In genomic region chr3:13596426-13597205, GRCh38 we compare ENCODE assay signal across 18 cellular contexts. TPM values are rescaled to one million over a fixed set of nuclear protein-coding genes. Genes with fewer than 3 reads are reported as not detected.
A peak's percentile ranks its signal among the peaks of the same experiment; 100 is the strongest.
DNase-seq lines count a peak whose midpoint lies in the region; ATAC-seq and TF ChIP-seq lines count a peak whose summit lies in the region.
"Had no signal": no experiment of that assay in that cellular context is flagged by ENCODE, and none has a peak within 500 bp of the region (broad histone marks: within the 10 kb centered on the region; RNA-seq: fewer than 3 reads in every experiment).

No MANE protein-coding gene starts in this region.

- POLR2A ChIA-PET in WTC11 (lab: Charles Lee), result no interaction called here

- intact Hi-C loops in vagina (cut with DNase I) (no loop called here), heart left ventricle (cut with DNase I) (no loop called here)

- H3K27ac ChIP-seq in parathyroid adenoma (peak overlapping the region; percentile 85), vagina (no peak overlapping the region), heart left ventricle (no peak overlapping the region), gastroesophageal sphincter (no peak overlapping the region)
- H3K27ac ChIP-seq: 22Rv1, A549, GM23248 had no signal

- H3K4me3 ChIP-seq in parathyroid adenoma (ENCODE audit: low read depth, low read length), result no peak overlapping the region
- H3K4me3 ChIP-seq in vagina, result no peak overlapping the region
- H3K4me3 ChIP-seq in heart left ventricle, result no peak overlapping the region
- no peak overlapping the region for H3K4me3 ChIP-seq in gastroesophageal sphincter
- H3K4me3 ChIP-seq: A549, GM23248, HAP-1 had no signal

- H3K9me3 ChIP-seq in parathyroid adenoma (ENCODE audit: control insufficient read depth, low read length) (no peaks in the 10 kb centered on the region), vagina (no peaks in the 10 kb centered on the region), heart left ventricle (no peaks in the 10 kb centered on the region), gastroesophageal sphincter (no peaks in the 10 kb centered on the region)
- H3K9me3 ChIP-seq: A549, HAP-1 had no signal

- H3K27me3 ChIP-seq in parathyroid adenoma (ENCODE audit: control insufficient read depth, insufficient read depth, low read length), result no peaks in the 10 kb centered on the region
- H3K27me3 ChIP-seq in vagina, result no peaks in the 10 kb centered on the region
- H3K27me3 ChIP-seq in heart left ventricle, result peaks cover 0 to 8% (median 0%) of the 10 kb centered on the region in 9 donors
- H3K27me3 ChIP-seq in gastroesophageal sphincter, result peaks cover 26% of the 10 kb centered on the region

- H2AFZ ChIP-seq in parathyroid adenoma, result peak overlapping the region; percentile 62
- H2AFZ ChIP-seq: GM23248 had no signal

- TF ChIP-seq CTCF in WTC11 (IDR thresholded peaks at IDR 0.05) (no peak), parathyroid adenoma (IDR thresholded peaks at IDR 0.05) (no peak), vagina (IDR thresholded peaks at IDR 0.05) (no peak), heart left ventricle (IDR thresholded peaks at IDR 0.05) (no peak), gastroesophageal sphincter (IDR thresholded peaks at IDR 0.05) (no peak)

- H3K4me1 Mint-ChIP-seq in WTC11, result peaks cover 29% of the 10 kb centered on the region

- no peak overlapping the region for H3K4me3 Mint-ChIP-seq in WTC11
- H3K4me3 Mint-ChIP-seq: CD8-positive, alpha-beta T cell had no signal

- no peaks in the 10 kb centered on the region for H3K36me3 Mint-ChIP-seq in WTC11
- H3K36me3 Mint-ChIP-seq: CD8-positive, alpha-beta T cell had no signal

- no peaks in the 10 kb centered on the region for H3K9me3 Mint-ChIP-seq in WTC11
- H3K9me3 Mint-ChIP-seq: CD8-positive, alpha-beta T cell had no signal

- peaks cover 43% of the 10 kb centered on the region for H3K4me1 ChIP-seq in parathyroid adenoma
- peaks cover 55% of the 10 kb centered on the region for H3K4me1 ChIP-seq in vagina
- peaks cover 0 to 43% (median 8%) of the 10 kb centered on the region in 12 donors for H3K4me1 ChIP-seq in heart left ventricle
- H3K4me1 ChIP-seq in gastroesophageal sphincter, result peaks cover 0 to 36% (median 11%) of the 10 kb centered on the region in 3 donors
- H3K4me1 ChIP-seq: HAP-1 had no signal

- ATAC-seq in WTC11, result no peak
- ATAC-seq in heart left ventricle, result no peak
- ATAC-seq in gastroesophageal sphincter, result no peak
- ATAC-seq: A549; CD8-positive, alpha-beta T cell had no signal

- H3K9ac ChIP-seq in parathyroid adenoma, result no peak overlapping the region
- H3K9ac ChIP-seq: GM23248 had no signal

- H3K27ac Mint-ChIP-seq in WTC11, result no peak overlapping the region
- H3K27ac Mint-ChIP-seq: CD8-positive, alpha-beta T cell had no signal

- TF ChIP-seq POLR2A in vagina (IDR thresholded peaks at IDR 0.05) (no peak), heart left ventricle (IDR thresholded peaks at IDR 0.05) (no peak), gastroesophageal sphincter (IDR thresholded peaks at IDR 0.05) (no peak)

- no peaks in the 10 kb centered on the region for H3K79me2 ChIP-seq in parathyroid adenoma

- DNase-seq in activated effector memory CD4-positive, alpha-beta T cell treated with anti-CD3 and anti-CD28 coated beads, Interleukin-2, amount 50 U/mL, for 16 hours, result peak; percentile 4
- DNase-seq in activated effector memory CD4-positive, alpha-beta T cell treated with Interleukin-2 at 50 U/mL for 16 hours, result no peak
- no peak for DNase-seq in WTC11 (ENCODE audit: low spot score)
- peak; percentile 10 for DNase-seq in superior temporal gyrus (ENCODE audit: extremely low spot score)
- no peak for DNase-seq in vagina (ENCODE audit: extremely low spot score in 2 of 2)
- no peak for DNase-seq in heart left ventricle
- DNase-seq: AML-193; Calu3; CD8-positive, alpha-beta T cell; DND-41; EL; GM23248 had no signal

- no peak for TF ChIP-seq EP300 in gastroesophageal sphincter (IDR thresholded peaks at IDR 0.05)

- H3K36me3 ChIP-seq in parathyroid adenoma (ENCODE audit: control insufficient read depth, insufficient read depth, low read length), result no peaks in the 10 kb centered on the region
- H3K36me3 ChIP-seq in vagina, result no peaks in the 10 kb centered on the region
- no peaks in the 10 kb centered on the region for H3K36me3 ChIP-seq in heart left ventricle
- H3K36me3 ChIP-seq in gastroesophageal sphincter, result no peaks in the 10 kb centered on the region
- H3K36me3 ChIP-seq: HAP-1 had no signal

- H3K27me3 Mint-ChIP-seq in WTC11 (ENCODE audit: low read depth), result 0 out of 2 replicates have a peak, but pooled peaks cover 3% of the 10 kb centered on the region

- 88 to 92% (median 91%) methylated on average over 3 of the region's 3 CpGs for WGBS in heart left ventricle, 4 donors
- WGBS in gastroesophageal sphincter (ENCODE audit: low coverage in 1 of 2), 2 donors, result 73 to 87% methylated on average over 3 of the region's 3 CpGs

- no peak overlapping the region for H3K4me2 ChIP-seq in parathyroid adenoma (ENCODE audit: low read length)
- H3K4me2 ChIP-seq: A549 had no signal

- CTCF ChIA-PET in WTC11 (lab: Charles Lee), result interaction anchor here (2.0 kb wide), 1 partner anchor 100 kb away, joined by 6 read pairs; no protein-coding TSS in a partner anchor

TF ChIP-seq in WTC11, 78 proteins besides CTCF, POLR2A, EP300 and RAD21:
- TF ChIP-seq ZNF416 (CRISPR knock-in tag; IDR thresholded peaks at IDR 0.05) (no peak), HMGA2 (CRISPR knock-in tag; IDR thresholded peaks at IDR 0.05) (peak; percentile 95), OVOL2 (CRISPR knock-in tag; IDR thresholded peaks at IDR 0.05; ENCODE audit: borderline replicate concordance) (no peak)

RNA-seq across cellular contexts. Expression of gene FBLN2, which starts 47.7 kb away (rescaled TPM):
- total RNA-seq in WTC11 (2021) (20.7 to 35.2 TPM (median 31.3 TPM) in 3 replicates), vagina (94.3 TPM), heart left ventricle (100 to 1,000 TPM in 2 of 9 donors, 10 to 100 TPM in 7; 31.3 to 118 (median 47.8) TPM), gastroesophageal sphincter (100 to 1,000 TPM in 3 of 4 donors, 10 to 100 TPM in 1; 85.9 to 187 (median 117) TPM)
- 10 to 100 TPM; 16.5 to 42.7 TPM for polyA plus RNA-seq in heart left ventricle
- total RNA-seq: Calu3, H4 had no signal

Comparison
In these comparisons a context has a peak if more than half of its experiments do, and no peak if none do; other contexts are left out.
1. DNase-seq: peak in activated effector memory CD4-positive, alpha-beta T cell treated with anti-CD3 and anti-CD28 coated beads, Interleukin-2, amount 50 U/mL, for 16 hours (single experiment) and superior temporal gyrus (single experiment); none in activated effector memory CD4-positive, alpha-beta T cell treated with Interleukin-2 at 50 U/mL for 16 hours (single experiment), WTC11 (single experiment), vagina (0 of 2) and heart left ventricle (0 of 5).